In genomic region chr19:45643927-45644771, GRCh38 we compare ENCODE assay signal across 12 cellular contexts. TPM values are rescaled to one million over a fixed set of nuclear protein-coding genes. Genes with fewer than 3 reads are reported as not detected.
DNase-seq lines count a peak whose midpoint lies in the region; ATAC-seq, FAIRE-seq and TF ChIP-seq lines count a peak whose summit lies in the region.
"Had no signal": no experiment of that assay in that cellular context is flagged by ENCODE, and none has a peak within 500 bp of the region (broad histone marks: within the 10 kb centered on the region; RNA-seq: fewer than 3 reads in every experiment).

No MANE protein-coding gene starts in this region.

- no peaks in the 10 kb centered on the region for H3K9me3 Mint-ChIP-seq in CD8-positive, alpha-beta memory T cell
- peaks cover 2% of the 10 kb centered on the region for H3K9me3 Mint-ChIP-seq in astrocyte (ENCODE audit: unreplicated experiment)
- H3K9me3 Mint-ChIP-seq in natural killer cell treated with Interleukin-12 subunit alpha and Interleukin-12 subunit beta and Interleukin-15 and Interleukin-18, amount 100 ng/mL, for 72 hours: peaks cover 4% of the 10 kb centered on the region

- H3K4me1 Mint-ChIP-seq in CD8-positive, alpha-beta memory T cell: peaks cover 32 to 52% (median 34%) of the 10 kb centered on the region in 3 donors
- H3K4me1 Mint-ChIP-seq in astrocyte (ENCODE audit: low read depth, unreplicated experiment): peaks cover 12% of the 10 kb centered on the region
- H3K4me1 Mint-ChIP-seq in natural killer cell treated with Interleukin-12 subunit alpha and Interleukin-12 subunit beta and Interleukin-15 and Interleukin-18, amount 100 ng/mL, for 72 hours (ENCODE audit: low read depth in 2 of 2): peaks cover 40 to 49% of the 10 kb centered on the region in 2 donors

- H3K36me3 Mint-ChIP-seq in CD8-positive, alpha-beta memory T cell: no peaks in the 10 kb centered on the region
- peaks cover 4% of the 10 kb centered on the region for H3K36me3 Mint-ChIP-seq in astrocyte (ENCODE audit: low read depth, unreplicated experiment)
- H3K36me3 Mint-ChIP-seq in natural killer cell treated with Interleukin-12 subunit alpha and Interleukin-12 subunit beta and Interleukin-15 and Interleukin-18, amount 100 ng/mL, for 72 hours: peaks cover 10% of the 10 kb centered on the region

- TF ChIP-seq CTCF in astrocyte (IDR thresholded peaks at IDR 0.05; ENCODE audit: insufficient read depth, low read depth, low read length): no peak

- H3K9ac ChIP-seq in HUES64 (ENCODE audit: low read depth, low read length) (no peak overlapping the region), astrocyte (ENCODE audit: low read length) (no peak overlapping the region)

- CTCF ChIA-PET in CD8-positive, alpha-beta memory T cell (lab: Charles Lee): interaction anchor here (1.0 to 5.4 kb wide), 13 partner anchors 8 to 205 kb away, joined by 3 to 78 read pairs (median 9); partner anchors contain the start of genes GPR4, PPM1N and RTN2

- FAIRE-seq in astrocyte (lab: Jason Lieb, UNC): no peak

- H3K4me3 ChIP-seq in CD8-positive, alpha-beta memory T cell (ENCODE audit: low read length): no peak overlapping the region
- peak overlapping the region; percentile 74 for H3K4me3 ChIP-seq in HUES64 (ENCODE audit: low read length)
- no peak overlapping the region for H3K4me3 ChIP-seq in astrocyte (ENCODE audit: insufficient read depth, low read depth, low read length)
- H3K4me3 ChIP-seq: skin epidermis had no signal

- 49% methylated on average over 13 of the region's 14 CpGs for WGBS in HUES64

- H3K4me2 ChIP-seq in astrocyte (ENCODE audit: low read length): no peak overlapping the region

- no peaks in the 10 kb centered on the region for H3K27me3 ChIP-seq in CD8-positive, alpha-beta memory T cell (ENCODE audit: insufficient read depth, low read length, poor library complexity, severe bottlenecking)
- H3K27me3 ChIP-seq in HUES64 (ENCODE audit: insufficient read depth, low read length) (no peaks in the 10 kb centered on the region), astrocyte (ENCODE audit: insufficient read depth, low read length) (no peaks in the 10 kb centered on the region)

- no peak overlapping the region for H2AFZ ChIP-seq in astrocyte (ENCODE audit: low read depth, low read length)

- H3K27ac ChIP-seq in CD8-positive, alpha-beta memory T cell (ENCODE audit: low read depth, low read length): no peak overlapping the region
- H3K27ac ChIP-seq in HUES64 (ENCODE audit: low read depth, low read length): no peak overlapping the region
- H3K27ac ChIP-seq in astrocyte (ENCODE audit: low read depth, low read length): no peak overlapping the region
- H3K27ac ChIP-seq: skin epidermis had no signal

- H3K27ac Mint-ChIP-seq in CD8-positive, alpha-beta memory T cell: peak overlapping the region in 5 of 8 donors; percentile 47 to 95 (median 75)
- no peak overlapping the region for H3K27ac Mint-ChIP-seq in astrocyte (ENCODE audit: unreplicated experiment)
- H3K27ac Mint-ChIP-seq in natural killer cell treated with Interleukin-12 subunit alpha and Interleukin-12 subunit beta and Interleukin-15 and Interleukin-18, amount 100 ng/mL, for 72 hours: peak overlapping the region; percentile 93 to 94

- peak overlapping the region in 2 of 7 donors; percentile 28 to 77 for H3K4me3 Mint-ChIP-seq in CD8-positive, alpha-beta memory T cell
- H3K4me3 Mint-ChIP-seq in astrocyte (ENCODE audit: unreplicated experiment): peak overlapping the region; percentile 86
- H3K4me3 Mint-ChIP-seq in natural killer cell treated with Interleukin-12 subunit alpha and Interleukin-12 subunit beta and Interleukin-15 and Interleukin-18, amount 100 ng/mL, for 72 hours: peak overlapping the region; percentile 83

- POLR2A ChIA-PET in CD8-positive, alpha-beta memory T cell (lab: Charles Lee): no interaction called here

- peaks cover 0 to 2% of the 10 kb centered on the region in 2 donors for H3K27me3 Mint-ChIP-seq in CD8-positive, alpha-beta memory T cell
- no peaks in the 10 kb centered on the region for H3K27me3 Mint-ChIP-seq in astrocyte (ENCODE audit: low read depth, unreplicated experiment)
- H3K27me3 Mint-ChIP-seq in natural killer cell treated with Interleukin-12 subunit alpha and Interleukin-12 subunit beta and Interleukin-15 and Interleukin-18, amount 100 ng/mL, for 72 hours: no peaks in the 10 kb centered on the region

- H3K36me3 ChIP-seq in CD8-positive, alpha-beta memory T cell (ENCODE audit: insufficient read depth, low read length): no peaks in the 10 kb centered on the region
- H3K36me3 ChIP-seq in HUES64 (ENCODE audit: insufficient read depth, low read length) (no peaks in the 10 kb centered on the region), astrocyte (ENCODE audit: insufficient read depth, low read length) (no peaks in the 10 kb centered on the region)

- no peak for ATAC-seq in natural killer cell treated with Interleukin-12 subunit alpha and Interleukin-12 subunit beta and Interleukin-15 and Interleukin-18, amount 100 ng/mL, for 72 hours
- no peak for ATAC-seq in GM19023 (IDR thresholded peaks at IDR 0.05; ENCODE audit: unreplicated experiment)
- ATAC-seq: esophagus mucosa; stimulated activated naive B cell treated with anti-CD40 and anti-IgM and Interleukin-4, amounts not matched to agents 10 μg/mL and 1 μg/mL and 100 μg/mL, for 72 hours had no signal

- H4K20me1 ChIP-seq in astrocyte (ENCODE audit: insufficient read depth, low read length): no peaks in the 10 kb centered on the region

- no peaks in the 10 kb centered on the region for H3K9me3 ChIP-seq in CD8-positive, alpha-beta memory T cell (ENCODE audit: low read length)
- H3K9me3 ChIP-seq in HUES64 (ENCODE audit: insufficient read depth, low read depth, low read length): no peaks in the 10 kb centered on the region
- H3K9me3 ChIP-seq in astrocyte (ENCODE audit: insufficient read depth, low read depth, low read length): no peaks in the 10 kb centered on the region

- H3K79me2 ChIP-seq in astrocyte (ENCODE audit: insufficient read depth, low read length): no peaks in the 10 kb centered on the region

- no peak for DNase-seq in CD8-positive, alpha-beta memory T cell
- DNase-seq in astrocyte (ENCODE audit: low read depth) (no peak), NCI-H2227 treated with DMSO at 0.1 percent for 48 hours (lab: John Stamatoyannopoulos, UW) (no peak), GM03348 (ENCODE audit: low spot score) (no peak), ecto neural progenitor cell (ENCODE audit: low spot score) (no peak)
- no peak for DNase-seq in natural killer cell treated with Interleukin-12 subunit alpha and Interleukin-12 subunit beta and Interleukin-15 and Interleukin-18, amount 100 ng/mL, for 72 hours (ENCODE audit: low spot score)
- DNase-seq: NCI-H446 treated with DMSO at 0.1 percent for 48 hours had no signal

- peaks cover 42% of the 10 kb centered on the region for H3K4me1 ChIP-seq in CD8-positive, alpha-beta memory T cell (ENCODE audit: insufficient read depth, low read length)
- peaks cover 7% of the 10 kb centered on the region for H3K4me1 ChIP-seq in HUES64 (ENCODE audit: insufficient read depth, low read length)
- H3K4me1 ChIP-seq in astrocyte (ENCODE audit: insufficient read depth, low read length): peaks cover 31% of the 10 kb centered on the region

RNA-seq across cellular contexts. Expression of gene EML2, which starts 5.0 kb away (rescaled TPM):
- 100 to 1,000 TPM; 122 to 128 TPM for total RNA-seq in CD8-positive, alpha-beta memory T cell
- 18.8 TPM for polyA plus RNA-seq in CD8-positive, alpha-beta memory T cell
- polyA plus RNA-seq in HUES64 (2013, experiment 1 of 2): 9.3 TPM
- polyA plus RNA-seq in HUES64 (2013, experiment 2 of 2): 15.7 TPM
- total RNA-seq in astrocyte: 24.6 and 27.8 TPM in 2 replicates
- total RNA-seq in natural killer cell treated with Interleukin-12 subunit alpha and Interleukin-12 subunit beta and Interleukin-15 and Interleukin-18, amount 100 ng/mL, for 72 hours: 100 to 1,000 TPM; 232 to 255 TPM

RNA-seq across cellular contexts. Expression of gene GIPR, which starts 23.9 kb away (rescaled TPM):
- 1 to 10 TPM; 1.7 to 1.9 TPM for total RNA-seq in CD8-positive, alpha-beta memory T cell
- 0.21 TPM for polyA plus RNA-seq in CD8-positive, alpha-beta memory T cell
- polyA plus RNA-seq in HUES64 (2013, experiment 1 of 2): 0.15 TPM
- 0.32 TPM for polyA plus RNA-seq in HUES64 (2013, experiment 2 of 2)
- 4.4 and 4.6 TPM in 2 replicates for total RNA-seq in astrocyte
- total RNA-seq in natural killer cell treated with Interleukin-12 subunit alpha and Interleukin-12 subunit beta and Interleukin-15 and Interleukin-18, amount 100 ng/mL, for 72 hours: 10 to 100 TPM; 29.0 to 74.0 TPM

RNA-seq across cellular contexts. Expression of gene GPR4, which starts 42.1 kb away (rescaled TPM):
- total RNA-seq in CD8-positive, alpha-beta memory T cell: not detected
- polyA plus RNA-seq in CD8-positive, alpha-beta memory T cell: not detected
- polyA plus RNA-seq in HUES64 (2013, experiment 1 of 2): 0.35 TPM
- 0.25 TPM for polyA plus RNA-seq in HUES64 (2013, experiment 2 of 2)
- total RNA-seq in astrocyte: 0.14 and 0.30 TPM in 2 replicates
- under 1 TPM in 1 of 2 donors, not detected in 1; 0.24 TPM for total RNA-seq in natural killer cell treated with Interleukin-12 subunit alpha and Interleukin-12 subunit beta and Interleukin-15 and Interleukin-18, amount 100 ng/mL, for 72 hours

RNA-seq across cellular contexts. Expression of gene SNRPD2, which starts 47.6 kb away (rescaled TPM):
- total RNA-seq in CD8-positive, alpha-beta memory T cell: 100 to 1,000 TPM; 738 to 747 TPM
- 1,016 TPM for polyA plus RNA-seq in CD8-positive, alpha-beta memory T cell
- polyA plus RNA-seq in HUES64 (2013, experiment 1 of 2): 496 TPM
- 551 TPM for polyA plus RNA-seq in HUES64 (2013, experiment 2 of 2)
- total RNA-seq in astrocyte: 416 and 459 TPM in 2 replicates
- 100 to 1,000 TPM; 389 to 427 TPM for total RNA-seq in natural killer cell treated with Interleukin-12 subunit alpha and Interleukin-12 subunit beta and Interleukin-15 and Interleukin-18, amount 100 ng/mL, for 72 hours

RNA-seq across cellular contexts. Expression of gene QPCTL, which starts 48.3 kb away (rescaled TPM):
- 10 to 100 TPM; 11.3 to 11.5 TPM for total RNA-seq in CD8-positive, alpha-beta memory T cell
- polyA plus RNA-seq in CD8-positive, alpha-beta memory T cell: 2.0 TPM
- polyA plus RNA-seq in HUES64 (2013, experiment 1 of 2): 12.6 TPM
- polyA plus RNA-seq in HUES64 (2013, experiment 2 of 2): 17.4 TPM
- 21.8 and 23.4 TPM in 2 replicates for total RNA-seq in astrocyte
- total RNA-seq in natural killer cell treated with Interleukin-12 subunit alpha and Interleukin-12 subunit beta and Interleukin-15 and Interleukin-18, amount 100 ng/mL, for 72 hours: 10 to 100 TPM in 1 of 2 donors, 1 to 10 TPM in 1; 8.4 to 22.7 TPM
